ENCODE assay signal across 1 cellular context in the genomic region with DNA sequence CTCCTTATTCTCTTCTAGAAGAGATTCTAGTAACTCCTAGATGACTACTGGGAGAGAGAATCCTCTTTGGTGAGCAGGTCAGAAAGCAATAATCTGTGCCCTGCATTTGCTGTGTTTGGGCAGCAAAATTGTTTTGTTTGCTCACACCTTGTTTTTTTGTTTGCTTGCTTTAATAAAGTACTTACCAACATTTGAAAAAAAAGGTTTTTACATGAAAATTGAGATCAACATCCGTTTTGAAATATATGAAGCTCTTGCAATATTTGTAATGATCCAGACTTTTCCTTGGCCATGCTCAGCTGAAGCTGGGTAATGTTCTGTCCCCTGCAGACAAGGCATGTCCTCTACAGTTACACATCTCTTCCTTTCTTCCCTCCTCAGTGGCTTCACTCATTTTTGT.
TF ChIP-seq lines count a peak whose summit lies in the region.

No MANE protein-coding gene starts in this region.

TF ChIP-seq in GM12878, 131 proteins besides CTCF, POLR2A, EP300 and RAD21:
- TF ChIP-seq, protein P1, sequence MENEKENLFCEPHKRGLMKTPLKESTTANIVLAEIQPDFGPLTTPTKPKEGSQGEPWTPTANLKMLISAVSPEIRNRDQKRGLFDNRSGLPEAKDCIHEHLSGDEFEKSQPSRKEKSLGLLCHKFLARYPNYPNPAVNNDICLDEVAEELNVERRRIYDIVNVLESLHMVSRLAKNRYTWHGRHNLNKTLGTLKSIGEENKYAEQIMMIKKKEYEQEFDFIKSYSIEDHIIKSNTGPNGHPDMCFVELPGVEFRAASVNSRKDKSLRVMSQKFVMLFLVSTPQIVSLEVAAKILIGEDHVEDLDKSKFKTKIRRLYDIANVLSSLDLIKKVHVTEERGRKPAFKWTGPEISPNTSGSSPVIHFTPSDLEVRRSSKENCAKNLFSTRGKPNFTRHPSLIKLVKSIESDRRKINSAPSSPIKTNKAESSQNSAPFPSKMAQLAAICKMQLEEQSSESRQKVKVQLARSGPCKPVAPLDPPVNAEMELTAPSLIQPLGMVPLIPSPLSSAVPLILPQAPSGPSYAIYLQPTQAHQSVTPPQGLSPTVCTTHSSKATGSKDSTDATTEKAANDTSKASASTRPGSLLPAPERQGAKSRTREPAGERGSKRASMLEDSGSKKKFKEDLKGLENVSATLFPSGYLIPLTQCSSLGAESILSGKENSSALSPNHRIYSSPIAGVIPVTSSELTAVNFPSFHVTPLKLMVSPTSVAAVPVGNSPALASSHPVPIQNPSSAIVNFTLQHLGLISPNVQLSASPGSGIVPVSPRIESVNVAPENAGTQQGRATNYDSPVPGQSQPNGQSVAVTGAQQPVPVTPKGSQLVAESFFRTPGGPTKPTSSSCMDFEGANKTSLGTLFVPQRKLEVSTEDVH (IDR thresholded peaks at IDR 0.05; ENCODE audit: low read depth, partially characterized antibody), result no peak
- no peak for TF ChIP-seq STAT3 (IDR thresholded peaks at IDR 0.05; ENCODE audit: low read depth, low read length)
- TF ChIP-seq, protein P2, sequence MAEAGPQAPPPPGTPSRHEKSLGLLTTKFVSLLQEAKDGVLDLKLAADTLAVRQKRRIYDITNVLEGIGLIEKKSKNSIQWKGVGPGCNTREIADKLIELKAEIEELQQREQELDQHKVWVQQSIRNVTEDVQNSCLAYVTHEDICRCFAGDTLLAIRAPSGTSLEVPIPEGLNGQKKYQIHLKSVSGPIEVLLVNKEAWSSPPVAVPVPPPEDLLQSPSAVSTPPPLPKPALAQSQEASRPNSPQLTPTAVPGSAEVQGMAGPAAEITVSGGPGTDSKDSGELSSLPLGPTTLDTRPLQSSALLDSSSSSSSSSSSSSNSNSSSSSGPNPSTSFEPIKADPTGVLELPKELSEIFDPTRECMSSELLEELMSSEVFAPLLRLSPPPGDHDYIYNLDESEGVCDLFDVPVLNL (IDR thresholded peaks at IDR 0.05; ENCODE audit: low read depth, low read length), result no peak
- TF ChIP-seq HDAC6 (IDR thresholded peaks at IDR 0.05; ENCODE audit: unreplicated experiment), result no peak
- no peak for TF ChIP-seq CHD2 (IDR thresholded peaks at IDR 0.05; ENCODE audit: borderline replicate concordance, low read depth, low read length)
- TF ChIP-seq MTA2 (IDR thresholded peaks at IDR 0.05; ENCODE audit: low read depth), result no peak
- no peak for TF ChIP-seq EED (IDR thresholded peaks at IDR 0.05; ENCODE audit: low read depth)
- TF ChIP-seq GATAD2B (conservative IDR thresholded peaks at IDR 0.05; ENCODE audit: low read depth), result no peak
- TF ChIP-seq POLR2AphosphoS2 (IDR thresholded peaks at IDR 0.05; ENCODE audit: low read depth, low read length), result no peak
TF ChIP-seq in GM12878: peak in this region for 0.
